In genomic region chr16:22353933-22354541, GRCh38 we compare ENCODE assay signal across 10 cellular contexts. TPM values are rescaled to one million over a fixed set of nuclear protein-coding genes. Genes with fewer than 3 reads are reported as not detected.
DNase-seq lines count a peak whose midpoint lies in the region; ATAC-seq, FAIRE-seq and TF ChIP-seq lines count a peak whose summit lies in the region.
"Had no signal": no experiment of that assay in that cellular context is flagged by ENCODE, and none has a peak within 500 bp of the region (broad histone marks: within the 10 kb centered on the region; RNA-seq: fewer than 3 reads in every experiment).

No MANE protein-coding gene starts in this region.

- H4K12ac ChIP-seq in trophoblast cell (ENCODE audit: low read depth, low read length): no peak overlapping the region

- H3K27me3 Mint-ChIP-seq in Calu3 (ENCODE audit: unreplicated experiment) (no peaks in the 10 kb centered on the region), neural progenitor cell (ENCODE audit: insufficient read depth, low read depth) (peaks cover 3% of the 10 kb centered on the region)

- TF ChIP-seq RAD21 in H1 (IDR thresholded peaks at IDR 0.05 in 1 of 2, conservative IDR thresholded peaks at IDR 0.05 in 1 of 2; ENCODE audit: low read depth in 2 of 2, low read length in 2 of 2): no peak

- no peaks in the 10 kb centered on the region; the same call in 1 of the 2 replicates for H3K23me2 ChIP-seq in H1 (ENCODE audit: low read depth, low read length)

- H3K4me3 Mint-ChIP-seq in Calu3 (ENCODE audit: low read depth, unreplicated experiment): peak overlapping the region; percentile 6
- H3K4me3 Mint-ChIP-seq in neural progenitor cell: no peak overlapping the region

- H2BK5ac ChIP-seq in H1 (ENCODE audit: low read depth, low read length) (peak overlapping the region; percentile 69; the same call in 1 of the 2 replicates), trophoblast cell (ENCODE audit: low read depth, low read length, poor library complexity) (peak overlapping the region; percentile 2)

- H3K4me1 Mint-ChIP-seq in Calu3 (ENCODE audit: low read depth, unreplicated experiment) (peaks cover 49% of the 10 kb centered on the region), neural progenitor cell (peaks cover 14% of the 10 kb centered on the region)

- no TSS peak for BruUV-seq in Calu3 (replicated peaks; lab: Mats Ljungman, UMichigan)
- no TSS peak for BruUV-seq in PC-3 (replicated peaks; lab: Mats Ljungman, UMichigan)

- H3K79me2 ChIP-seq in PC-3 (ENCODE audit: low read length) (peaks cover 15% of the 10 kb centered on the region), H1 (ENCODE audit: control insufficient read depth in 1 of 2, insufficient read depth in 2 of 2, low read length in 2 of 2) (peaks cover 0 to 14% of the 10 kb centered on the region in 2 experiments; a peak in 2 of 4 replicates), trophoblast cell (ENCODE audit: control insufficient read depth, insufficient read depth, low read length, poor library complexity) (no peaks in the 10 kb centered on the region), neural progenitor cell (ENCODE audit: low read depth) (no peaks in the 10 kb centered on the region)

- H3K18ac ChIP-seq in H1 (ENCODE audit: extremely low read depth, low read length) (no peak overlapping the region; the same call in 1 of the 2 replicates), trophoblast cell (ENCODE audit: low read length) (no peak overlapping the region)

- no peak overlapping the region for H3K56ac ChIP-seq in H1 (replicated peaks; ENCODE audit: insufficient read length, low read depth, low read length)

- no peak for DNase-seq in Calu3
- no peak for DNase-seq in PC-3
- DNase-seq in H1 (ENCODE audit: low read depth in 1 of 2, low spot score in 2 of 2): no peak
- DNase-seq in trophoblast cell: no peak
- no peak for DNase-seq in epidermal melanocyte (ENCODE audit: insufficient read length, low spot score)
- DNase-seq in stimulated activated naive CD4-positive, alpha-beta T cell treated with Interleukin-2 at 50 U/mL for 16 hours (lab: John Stamatoyannopoulos, UW): no peak
- DNase-seq in neural progenitor cell (ENCODE audit: low spot score): no peak
- DNase-seq in stimulated activated naive CD4-positive, alpha-beta T cell (lab: John Stamatoyannopoulos, UW): no peak
- DNase-seq: NCI-H524 treated with DMSO at 0.1 percent for 48 hours had no signal

- H3K9me2 ChIP-seq in PC-3 (replicated peaks; ENCODE audit: low read length): no peaks in the 10 kb centered on the region

- no peak for FAIRE-seq in H1 (lab: Jason Lieb, UNC)

- no peak overlapping the region for H2AFZ ChIP-seq in PC-3 (ENCODE audit: low read length)
- no peak overlapping the region for H2AFZ ChIP-seq in H1 (ENCODE audit: low read length)
- H2AFZ ChIP-seq in trophoblast cell (ENCODE audit: insufficient read depth, low read length, poor library complexity): no peak overlapping the region
- no peak overlapping the region for H2AFZ ChIP-seq in neural progenitor cell (replicated peaks)

- H3K23ac ChIP-seq in H1 (ENCODE audit: insufficient read length) (no peak overlapping the region), trophoblast cell (ENCODE audit: low read length) (no peak overlapping the region)

- H4K5ac ChIP-seq in H1 (ENCODE audit: insufficient read length, low read depth, low read length): no peak overlapping the region

- H3F3A ChIP-seq in PC-3 (ENCODE audit: low read length, unreplicated experiment): no peaks in the 10 kb centered on the region
- H3F3A ChIP-seq in neural progenitor cell (ENCODE audit: low read depth): peaks cover 5% of the 10 kb centered on the region

- H3K79me1 ChIP-seq in H1 (ENCODE audit: low read depth, low read length) (no peaks in the 10 kb centered on the region; the same call in 1 of the 2 replicates), trophoblast cell (ENCODE audit: low read length) (peaks cover 7% of the 10 kb centered on the region)

- TF ChIP-seq EP300 in H1 (IDR thresholded peaks at IDR 0.05; ENCODE audit: borderline replicate concordance in 1 of 2, low read depth in 2 of 2, low read length in 2 of 2): no peak

- H2BK120ac ChIP-seq in H1 (replicated peaks; ENCODE audit: low read depth, low read length) (peak overlapping the region; percentile 13), trophoblast cell (ENCODE audit: insufficient read depth, low read length, poor library complexity) (no peak overlapping the region)

- H3K36me3 ChIP-seq in PC-3 (ENCODE audit: low read depth, low read length): peaks cover 18% of the 10 kb centered on the region
- H3K36me3 ChIP-seq in H1 (ENCODE audit: control insufficient read depth in 2 of 4, insufficient read depth in 4 of 4, low read length in 3 of 4): peaks cover 3 to 28% (median 12%) of the 10 kb centered on the region in 4 experiments; a peak in 7 of 8 replicates
- peaks cover 8 to 16% of the 10 kb centered on the region in 2 experiments for H3K36me3 ChIP-seq in trophoblast cell (ENCODE audit: control insufficient read depth in 1 of 2, insufficient read depth in 2 of 2, low read length in 2 of 2)
- no peaks in the 10 kb centered on the region for H3K36me3 ChIP-seq in neural progenitor cell

- no peak overlapping the region for H3K4ac ChIP-seq in H1 (replicated peaks; ENCODE audit: insufficient read length, low read depth, low read length)
- no peak overlapping the region for H3K4ac ChIP-seq in trophoblast cell (ENCODE audit: low read depth, low read length)

- TF ChIP-seq CTCF in Calu3 (IDR thresholded peaks at IDR 0.05; ENCODE audit: unreplicated experiment) (no peak), PC-3 (conservative IDR thresholded peaks at IDR 0.05; ENCODE audit: low read depth, low read length) (no peak), H1 (IDR thresholded peaks at IDR 0.05; ENCODE audit: control extremely low read depth in 1 of 3, insufficient read depth in 1 of 3, low read depth in 1 of 3, low read length in 3 of 3) (no peak), neural progenitor cell (IDR thresholded peaks at IDR 0.05) (no peak)

- CTCF ChIA-PET in Calu3 (lab: Charles Lee): interaction anchor here (0.6 to 1.7 kb wide), 8 partner anchors 11 to 1053 kb away, joined by 3 to 4 read pairs (median 4); no protein-coding TSS in a partner anchor
- CTCF ChIA-PET in PC-3 (lab: Charles Lee): no interaction called here
- CTCF ChIA-PET in H1 (lab: Charles Lee; ENCODE audit: partially characterized antibody): interaction anchor here (1.2 to 1.3 kb wide), 2 partner anchors 24 to 33 kb away, joined by 3 to 5 read pairs; no protein-coding TSS in a partner anchor

- peaks cover 4% of the 10 kb centered on the region; the same call in 1 of the 2 replicates for H4K20me1 ChIP-seq in PC-3 (ENCODE audit: low read length)
- H4K20me1 ChIP-seq in H1 (replicated peaks in 1 of 2; ENCODE audit: control insufficient read depth in 1 of 2, insufficient read depth in 2 of 2, low read length in 2 of 2): no peaks in the 10 kb centered on the region
- no peaks in the 10 kb centered on the region for H4K20me1 ChIP-seq in neural progenitor cell (ENCODE audit: low read depth)

- H3K27me3 ChIP-seq in PC-3 (ENCODE audit: low read length) (no peaks in the 10 kb centered on the region), H1 (replicated peaks in 1 of 4; ENCODE audit: control insufficient read depth in 3 of 4, extremely low read depth in 1 of 4, insufficient read depth in 3 of 4, low read length in 3 of 4) (no peaks in the 10 kb centered on the region), trophoblast cell (ENCODE audit: insufficient read depth, low read length) (no peaks in the 10 kb centered on the region), neural progenitor cell (no peaks in the 10 kb centered on the region)

- no peak overlapping the region for H4K8ac ChIP-seq in H1 (ENCODE audit: extremely low read depth, insufficient read depth, low read length)
- no peak overlapping the region for H4K8ac ChIP-seq in trophoblast cell (ENCODE audit: low read depth, low read length)

- no peak overlapping the region for H2BK20ac ChIP-seq in H1 (ENCODE audit: low read length)

- H3K36me3 Mint-ChIP-seq in Calu3 (ENCODE audit: insufficient read depth, unreplicated experiment): peaks cover 71% of the 10 kb centered on the region
- peaks cover 21% of the 10 kb centered on the region for H3K36me3 Mint-ChIP-seq in neural progenitor cell

- H3K9me3 Mint-ChIP-seq in Calu3 (ENCODE audit: low read depth, unreplicated experiment) (no peaks in the 10 kb centered on the region), neural progenitor cell (no peaks in the 10 kb centered on the region)

- H3K27ac ChIP-seq in PC-3 (ENCODE audit: low read length) (no peak overlapping the region), H1 (ENCODE audit: low read depth, low read length) (no peak overlapping the region; the same call in 1 of the 2 replicates), trophoblast cell (ENCODE audit: low read depth, low read length) (peak overlapping the region; percentile 45), neural progenitor cell (no peak overlapping the region)
- H3K27ac ChIP-seq: VCaP had no signal

- TF ChIP-seq POLR2A in H1 (IDR thresholded peaks at IDR 0.05; ENCODE audit: control extremely low read depth in 1 of 2, low read depth in 2 of 2, low read length in 2 of 2): no peak

- ATAC-seq in PC-3: peak; percentile 29; the same call in 1 of the 2 replicates

- H3K9me3 ChIP-seq in PC-3 (ENCODE audit: low read length) (no peaks in the 10 kb centered on the region), H1 (ENCODE audit: insufficient read depth in 2 of 2, low read depth in 1 of 2, low read length in 1 of 2) (no peaks in the 10 kb centered on the region), trophoblast cell (ENCODE audit: insufficient read depth, low read depth, low read length) (no peaks in the 10 kb centered on the region), neural progenitor cell (ENCODE audit: low read depth) (no peaks in the 10 kb centered on the region)

- POLR2A ChIA-PET in PC-3 (lab: Charles Lee; ENCODE audit: unreplicated experiment) (no interaction called here), H1 (lab: Charles Lee; ENCODE audit: partially characterized antibody) (interaction anchor here (0.5 to 1.7 kb wide), 4 partner anchors 9 to 17 kb away, joined by 3 to 5 read pairs (median 4); no protein-coding TSS in a partner anchor)

- H4K91ac ChIP-seq in H1 (replicated peaks; ENCODE audit: insufficient read length, low read length): peak overlapping the region; percentile 95
- H4K91ac ChIP-seq in trophoblast cell (ENCODE audit: low read depth, low read length): peak overlapping the region; percentile 7

- H3K4me2 ChIP-seq in PC-3 (ENCODE audit: low read length) (no peak overlapping the region), H1 (ENCODE audit: insufficient read depth in 1 of 2, low read depth in 2 of 2, low read length in 2 of 2) (no peak overlapping the region; a peak in 1 of 4 replicates), trophoblast cell (ENCODE audit: low read length) (no peak overlapping the region), neural progenitor cell (no peak overlapping the region)

- H2BK12ac ChIP-seq in H1 (ENCODE audit: low read depth, low read length) (peak overlapping the region; percentile 44; the same call in 1 of the 2 replicates), trophoblast cell (ENCODE audit: low read length) (no peak overlapping the region)

- H2AK5ac ChIP-seq in H1 (ENCODE audit: low read depth, low read length): 0 out of 2 replicates have a peak overlapping the region, but pooled peaks have one; percentile 66
- H2AK5ac ChIP-seq in trophoblast cell (ENCODE audit: low read length): no peak overlapping the region

- 67% methylated on average over 5 of the region's 5 CpGs; no CpG with 5 or more reads in 1 of the 2 experiments for WGBS in H1 (ENCODE audit: extremely low coverage in 1 of 2, insufficient coverage in 1 of 2, insufficient read length in 1 of 2, insufficient replicate concordance in 2 of 2, low coverage in 1 of 2, low lambda C conversion rate in 2 of 2, missing lambda C conversion rate in 1 of 2), 2 experiments
- WGBS in trophoblast cell (ENCODE audit: extremely low coverage, insufficient coverage, insufficient read length): no CpG with 5 or more reads among the region's 5 CpGs

- peak overlapping the region; percentile 50 for H3K27ac Mint-ChIP-seq in Calu3 (ENCODE audit: unreplicated experiment)
- no peak overlapping the region for H3K27ac Mint-ChIP-seq in neural progenitor cell

- H2BK15ac ChIP-seq in H1 (ENCODE audit: low read length): no peak overlapping the region

- intact Hi-C loops in Calu3 (cut with micrococcal nuclease; ENCODE audit: unreplicated experiment) (loop anchor here (2.0 kb wide), 1 partner anchor 15 kb away; no protein-coding TSS in a partner anchor), PC-3 (cut with micrococcal nuclease) (no loop called here)

- H3K9ac ChIP-seq in PC-3 (ENCODE audit: low read length) (no peak overlapping the region), H1 (replicated peaks in 1 of 4; ENCODE audit: extremely low read depth in 1 of 4, low read depth in 3 of 4, low read length in 3 of 4) (no peak overlapping the region), trophoblast cell (ENCODE audit: low read length) (no peak overlapping the region), neural progenitor cell (no peak overlapping the region)

- H3K14ac ChIP-seq in H1 (ENCODE audit: insufficient read length) (no peak overlapping the region), trophoblast cell (ENCODE audit: low read length) (peak overlapping the region; percentile 1)

- H3K4me3 ChIP-seq in PC-3 (ENCODE audit: low read length): no peak overlapping the region
- 0 out of 8 replicates have a peak overlapping the region, but pooled peaks of 1 of the 4 experiments have one; percentile 12 for H3K4me3 ChIP-seq in H1 (ENCODE audit: extremely low read depth in 1 of 4, insufficient read depth in 2 of 4, low read depth in 3 of 4, low read length in 4 of 4)
- H3K4me3 ChIP-seq in trophoblast cell (ENCODE audit: low read depth, low read length): no peak overlapping the region
- H3K4me3 ChIP-seq in neural progenitor cell: no peak overlapping the region

- H3K4me1 ChIP-seq in PC-3 (ENCODE audit: insufficient read depth, low read length): peaks cover 18% of the 10 kb centered on the region
- H3K4me1 ChIP-seq in H1 (replicated peaks in 1 of 4; ENCODE audit: control insufficient read depth in 3 of 4, insufficient read depth in 4 of 4, low read length in 3 of 4): peaks cover 0 to 10% (median 8%) of the 10 kb centered on the region in 4 experiments; a peak in 4 of 7 replicates
- H3K4me1 ChIP-seq in trophoblast cell (ENCODE audit: control insufficient read depth in 1 of 2, insufficient read depth in 2 of 2, low read length in 2 of 2): peaks cover 2 to 4% of the 10 kb centered on the region in 2 experiments
- no peaks in the 10 kb centered on the region for H3K4me1 ChIP-seq in neural progenitor cell

RNA-seq across cellular contexts. Expression of gene CDR2, which starts 20.4 kb away (rescaled TPM):
- 76.2 and 78.9 TPM in 2 replicates for total RNA-seq in Calu3 (2022)
- 14.1 and 14.7 TPM in 2 replicates for total RNA-seq in PC-3 (2014; rRNA removed)
- 34.9 and 35.5 TPM in 2 replicates for total RNA-seq in H1 (2021; fragmentation: NEBNext Ultra II Directional; extraction: Animal tissue kit (Norgen Biotek cat#: 25700))
- 13.6 and 16.3 TPM in 2 replicates for polyA plus RNA-seq in H1 (2011; rRNA removed)
- 22.0 TPM for polyA plus RNA-seq in H1 (2011; cell fraction: cytosol; rRNA removed)
- 10.8 TPM for polyA plus RNA-seq in H1 (2011; cell fraction: nucleus; rRNA removed)
- polyA plus RNA-seq in H1 (2012, experiment 1 of 2): 22.9 to 28.9 TPM (median 24.1 TPM) in 4 replicates
- 5.9 TPM for polyA plus RNA-seq in H1 (2012, experiment 2 of 2)
- polyA plus RNA-seq in H1 (2013, experiment 1 of 2): 17.6 TPM
- polyA plus RNA-seq in H1 (2013, experiment 2 of 2): 20.7 TPM
- polyA minus RNA-seq in H1 (2011; rRNA and poly(A)+ RNA removed): 17.5 and 20.7 TPM in 2 replicates
- polyA minus RNA-seq in H1 (2011; cell fraction: cytosol; rRNA and poly(A)+ RNA removed): 12.8 TPM
- polyA minus RNA-seq in H1 (2011; cell fraction: nucleus; rRNA and poly(A)+ RNA removed): 10.0 TPM
- 28.9 and 29.8 TPM in 2 replicates for polyA plus RNA-seq in trophoblast cell (2013)
- total RNA-seq in neural progenitor cell (ENCODE audit: low replicate concordance): 20.4 and 28.0 TPM in 2 replicates

RNA-seq across cellular contexts. Expression of gene POLR3E, which starts 56.8 kb away (rescaled TPM):
- total RNA-seq in Calu3 (2022): 95.2 and 96.4 TPM in 2 replicates
- 48.8 and 57.1 TPM in 2 replicates for total RNA-seq in PC-3 (2014; rRNA removed)
- 91.3 and 96.5 TPM in 2 replicates for total RNA-seq in H1 (2021; fragmentation: NEBNext Ultra II Directional; extraction: Animal tissue kit (Norgen Biotek cat#: 25700))
- 125 and 164 TPM in 2 replicates for polyA plus RNA-seq in H1 (2011; rRNA removed)
- polyA plus RNA-seq in H1 (2011; cell fraction: cytosol; rRNA removed): 175 TPM
- 290 TPM for polyA plus RNA-seq in H1 (2011; cell fraction: nucleus; rRNA removed)
- polyA plus RNA-seq in H1 (2012, experiment 1 of 2): 62.5 to 78.0 TPM (median 71.7 TPM) in 4 replicates
- 17.3 TPM for polyA plus RNA-seq in H1 (2012, experiment 2 of 2)
- polyA plus RNA-seq in H1 (2013, experiment 1 of 2): 44.4 TPM
- polyA plus RNA-seq in H1 (2013, experiment 2 of 2): 44.4 TPM
- polyA minus RNA-seq in H1 (2011; rRNA and poly(A)+ RNA removed): 338 and 528 TPM in 2 replicates
- 114 TPM for polyA minus RNA-seq in H1 (2011; cell fraction: cytosol; rRNA and poly(A)+ RNA removed)
- polyA minus RNA-seq in H1 (2011; cell fraction: nucleus; rRNA and poly(A)+ RNA removed): 154 TPM
- 24.6 and 26.6 TPM in 2 replicates for polyA plus RNA-seq in trophoblast cell (2013)
- total RNA-seq in neural progenitor cell (ENCODE audit: low replicate concordance): 55.1 and 91.3 TPM in 2 replicates
